Comparison of ENCODE assay signal across 1 cellular context in genomic region chr14:80003138-80003537, GRCh38.
A peak's percentile ranks its signal among the peaks of the same experiment; 100 is the strongest.
TF ChIP-seq lines count a peak whose summit lies in the region.

No MANE protein-coding gene starts in this region.

TF ChIP-seq in HepG2, 621 proteins besides CTCF, POLR2A, EP300 and RAD21 (continued from another document and continues in another):
- no peak for TF ChIP-seq CEBPZ (IDR thresholded peaks at IDR 0.05; ENCODE audit: low read length)
- peak; percentile 42 for TF ChIP-seq THAP11 (CRISPR knock-in tag; IDR thresholded peaks at IDR 0.05)
- peak; percentile 85 for TF ChIP-seq ZGPAT (CRISPR knock-in tag; IDR thresholded peaks at IDR 0.05)
- TF ChIP-seq ELF4 (CRISPR knock-in tag; IDR thresholded peaks at IDR 0.05; ENCODE audit: borderline replicate concordance) = no peak
- TF ChIP-seq YY1 (IDR thresholded peaks at IDR 0.05; ENCODE audit: insufficient read depth, insufficient replicate concordance, low read depth, low read length) = no peak
- peak; percentile 50 to 89; a peak in 3 of 4 replicates for TF ChIP-seq NR2F1 (CRISPR knock-in tag; IDR thresholded peaks at IDR 0.05)
- TF ChIP-seq HNF4A (CRISPR knock-in tag; IDR thresholded peaks at IDR 0.05) = peak; percentile 23; the same call in 1 of the 2 replicates
- no peak for TF ChIP-seq TAF15 (IDR thresholded peaks at IDR 0.05; ENCODE audit: low read depth, low read length, poor library complexity, severe bottlenecking)
- peak; percentile 53; the same call in 1 of the 2 replicates for TF ChIP-seq ZNF331 (CRISPR knock-in tag; IDR thresholded peaks at IDR 0.05)
- no peak for TF ChIP-seq FOXM1 (CRISPR knock-in tag; IDR thresholded peaks at IDR 0.05)
- TF ChIP-seq ZNF841 (CRISPR knock-in tag; IDR thresholded peaks at IDR 0.05; ENCODE audit: borderline replicate concordance) = 0 out of 2 replicates have a peak, but pooled peaks have one; percentile 34
- TF ChIP-seq SIX4 (CRISPR knock-in tag; IDR thresholded peaks at IDR 0.05) = peak; percentile 66
- peak; percentile 99 for TF ChIP-seq HMG20A (CRISPR knock-in tag; IDR thresholded peaks at IDR 0.05; ENCODE audit: borderline replicate concordance)
- TF ChIP-seq NR2F6 (IDR thresholded peaks at IDR 0.05) = peak; percentile 84
- peak; percentile 82 for TF ChIP-seq NR2F6 (CRISPR knock-in tag; IDR thresholded peaks at IDR 0.05)
- no peak for TF ChIP-seq ZNF382 (CRISPR knock-in tag; IDR thresholded peaks at IDR 0.05; ENCODE audit: borderline replicate concordance)
- TF ChIP-seq PHF5A (CRISPR knock-in tag; IDR thresholded peaks at IDR 0.05; ENCODE audit: low read depth, unreplicated experiment) = no peak
- TF ChIP-seq ZMYM4 (CRISPR knock-in tag; IDR thresholded peaks at IDR 0.05) = peak; percentile 13; the same call in 1 of the 2 replicates
- peak; percentile 90 for TF ChIP-seq SOX5 (CRISPR knock-in tag; IDR thresholded peaks at IDR 0.05; ENCODE audit: borderline replicate concordance)
- TF ChIP-seq ZSCAN9 (CRISPR knock-in tag; IDR thresholded peaks at IDR 0.05; ENCODE audit: borderline replicate concordance) = peak; percentile 58; the same call in 1 of the 2 replicates
- no peak for TF ChIP-seq ZNF407 (CRISPR knock-in tag; IDR thresholded peaks at IDR 0.05; ENCODE audit: not compliant biosample characterization)
- no peak for TF ChIP-seq ZNF746 (CRISPR knock-in tag; IDR thresholded peaks at IDR 0.05)
- TF ChIP-seq ZFP90 (CRISPR knock-in tag; IDR thresholded peaks at IDR 0.05; ENCODE audit: borderline replicate concordance) = no peak
- peak; percentile 75 for TF ChIP-seq BCL6 (CRISPR knock-in tag; IDR thresholded peaks at IDR 0.05)
- TF ChIP-seq RCOR2 (CRISPR knock-in tag; IDR thresholded peaks at IDR 0.05) = peak; percentile 87
- peak; percentile 41; the same call in 1 of the 2 replicates for TF ChIP-seq HNF1A (IDR thresholded peaks at IDR 0.05; ENCODE audit: low read depth)
- peak; percentile 43; the same call in 1 of the 2 replicates for TF ChIP-seq HNF1A (CRISPR knock-in tag; IDR thresholded peaks at IDR 0.05; ENCODE audit: borderline replicate concordance)
- peak; percentile 93 for TF ChIP-seq GATAD2A (CRISPR knock-in tag; IDR thresholded peaks at IDR 0.05)
- TF ChIP-seq KLF16 (CRISPR knock-in tag; IDR thresholded peaks at IDR 0.05) = 0 out of 4 replicates have a peak, but pooled peaks of 1 of the 2 experiments have one; percentile 39
- peak; percentile 76 for TF ChIP-seq ZNF18 (CRISPR knock-in tag; IDR thresholded peaks at IDR 0.05; ENCODE audit: insufficient replicate concordance)
- no peak for TF ChIP-seq NFAT5 (CRISPR knock-in tag; IDR thresholded peaks at IDR 0.05)
- TF ChIP-seq SOX13 (IDR thresholded peaks at IDR 0.05) = no peak
- peak in 1 of 2 experiments; percentile 92; a peak in 2 of 4 replicates for TF ChIP-seq SOX13 (CRISPR knock-in tag; conservative IDR thresholded peaks at IDR 0.05 in 1 of 2, IDR thresholded peaks at IDR 0.05 in 1 of 2)
